In the genomic region with DNA sequence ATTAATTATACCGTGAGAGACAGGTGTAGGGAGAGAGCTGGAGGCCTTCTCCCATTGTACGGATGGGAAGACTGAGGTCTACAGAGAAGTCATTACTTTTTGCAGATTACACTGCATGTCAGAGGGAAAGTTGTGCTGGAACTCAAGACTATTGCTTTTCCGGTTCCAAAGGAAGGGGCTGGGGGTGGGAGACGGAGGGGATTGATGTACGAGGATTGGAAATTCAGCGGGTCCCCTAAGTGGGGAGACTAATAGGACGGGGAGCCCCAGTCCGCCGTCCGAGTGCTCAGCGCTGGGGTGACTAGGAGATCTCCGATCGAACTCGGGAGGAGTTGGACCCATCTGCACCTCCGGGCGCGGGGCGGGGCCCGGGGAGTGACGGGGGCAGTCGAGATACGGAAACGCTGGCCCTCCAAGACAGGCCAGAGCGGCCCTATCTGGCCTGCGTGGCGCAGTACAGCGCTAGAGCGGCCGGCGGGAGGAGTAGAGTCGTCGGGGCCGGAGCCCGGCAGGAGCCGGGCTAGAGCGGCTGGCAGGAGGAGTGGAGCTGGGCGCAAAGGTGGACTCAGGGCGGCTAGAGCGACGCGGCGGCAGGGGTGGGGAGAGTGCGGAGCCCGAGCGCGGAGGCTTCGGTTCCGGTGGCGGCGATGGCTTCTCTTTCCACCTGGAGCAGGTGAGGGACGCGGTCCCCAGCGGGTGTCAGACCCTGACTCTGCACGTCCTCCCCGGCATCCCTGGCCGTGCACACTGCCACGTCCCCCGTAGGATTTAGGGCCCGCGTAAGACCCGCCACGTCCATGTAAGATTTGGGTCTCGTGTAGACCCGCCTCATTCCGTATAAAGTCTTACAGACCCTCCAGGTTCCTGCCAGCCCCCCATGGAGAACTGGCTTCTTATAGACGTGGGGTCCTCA, we compare ENCODE assay signal across 1 cellular context.
TF ChIP-seq lines count a peak whose summit lies in the region.

No MANE protein-coding gene starts in this region.

TF ChIP-seq in HEK293, 187 proteins besides CTCF, POLR2A, EP300 and RAD21 (continued from another document):
- peak; percentile 73 for TF ChIP-seq ZBTB10 (tag by site-specific recombination; IDR thresholded peaks at IDR 0.05)
- no peak for TF ChIP-seq ZNF585B (tag by site-specific recombination; IDR thresholded peaks at IDR 0.05)
- no peak for TF ChIP-seq SALL2 (tag by site-specific recombination; IDR thresholded peaks at IDR 0.05; ENCODE audit: borderline replicate concordance)
- TF ChIP-seq KLF8 (tag by site-specific recombination; IDR thresholded peaks at IDR 0.05), result peak; percentile 100
- peak; percentile 4; the same call in 1 of the 2 replicates for TF ChIP-seq ZNF423 (tag by site-specific recombination; IDR thresholded peaks at IDR 0.05)
- peak; percentile 97 for TF ChIP-seq ZSCAN30 (tag by site-specific recombination; IDR thresholded peaks at IDR 0.05)
- TF ChIP-seq, protein P1, sequence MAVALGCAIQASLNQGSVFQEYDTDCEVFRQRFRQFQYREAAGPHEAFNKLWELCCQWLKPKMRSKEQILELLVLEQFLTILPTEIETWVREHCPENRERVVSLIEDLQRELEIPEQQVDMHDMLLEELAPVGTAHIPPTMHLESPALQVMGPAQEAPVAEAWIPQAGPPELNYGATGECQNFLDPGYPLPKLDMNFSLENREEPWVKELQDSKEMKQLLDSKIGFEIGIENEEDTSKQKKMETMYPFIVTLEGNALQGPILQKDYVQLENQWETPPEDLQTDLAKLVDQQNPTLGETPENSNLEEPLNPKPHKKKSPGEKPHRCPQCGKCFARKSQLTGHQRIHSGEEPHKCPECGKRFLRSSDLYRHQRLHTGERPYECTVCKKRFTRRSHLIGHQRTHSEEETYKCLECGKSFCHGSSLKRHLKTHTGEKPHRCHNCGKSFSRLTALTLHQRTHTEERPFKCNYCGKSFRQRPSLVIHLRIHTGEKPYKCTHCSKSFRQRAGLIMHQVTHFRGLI (tag by site-specific recombination; IDR thresholded peaks at IDR 0.05), result peak; percentile 30; the same call in 1 of the 2 replicates
- TF ChIP-seq ZNF660 (tag by site-specific recombination; IDR thresholded peaks at IDR 0.05), result peak; percentile 95
- TF ChIP-seq PRDM10 (tag by site-specific recombination; IDR thresholded peaks at IDR 0.05), result peak; percentile 74
- no peak; the same call in 1 of the 2 replicates for TF ChIP-seq REPIN1 (tag by site-specific recombination; IDR thresholded peaks at IDR 0.05; ENCODE audit: low read depth)
- TF ChIP-seq ZNF776 (tag by site-specific recombination; IDR thresholded peaks at IDR 0.05; ENCODE audit: borderline replicate concordance), result no peak
- peak; percentile 88 for TF ChIP-seq BCL11B (tag by site-specific recombination; IDR thresholded peaks at IDR 0.05; ENCODE audit: low read depth)
- TF ChIP-seq ZBTB7A (tag by site-specific recombination; IDR thresholded peaks at IDR 0.05; ENCODE audit: low read depth), result peak; percentile 79
- TF ChIP-seq ZNF175 (tag by site-specific recombination; IDR thresholded peaks at IDR 0.05), result no peak
- TF ChIP-seq ZNF266 (tag by site-specific recombination; IDR thresholded peaks at IDR 0.05; ENCODE audit: low read depth), result no peak
- TF ChIP-seq, protein P2, sequence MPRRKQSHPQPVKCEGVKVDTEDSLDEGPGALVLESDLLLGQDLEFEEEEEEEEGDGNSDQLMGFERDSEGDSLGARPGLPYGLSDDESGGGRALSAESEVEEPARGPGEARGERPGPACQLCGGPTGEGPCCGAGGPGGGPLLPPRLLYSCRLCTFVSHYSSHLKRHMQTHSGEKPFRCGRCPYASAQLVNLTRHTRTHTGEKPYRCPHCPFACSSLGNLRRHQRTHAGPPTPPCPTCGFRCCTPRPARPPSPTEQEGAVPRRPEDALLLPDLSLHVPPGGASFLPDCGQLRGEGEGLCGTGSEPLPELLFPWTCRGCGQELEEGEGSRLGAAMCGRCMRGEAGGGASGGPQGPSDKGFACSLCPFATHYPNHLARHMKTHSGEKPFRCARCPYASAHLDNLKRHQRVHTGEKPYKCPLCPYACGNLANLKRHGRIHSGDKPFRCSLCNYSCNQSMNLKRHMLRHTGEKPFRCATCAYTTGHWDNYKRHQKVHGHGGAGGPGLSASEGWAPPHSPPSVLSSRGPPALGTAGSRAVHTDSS (tag by site-specific recombination; IDR thresholded peaks at IDR 0.05), result no peak
- TF ChIP-seq ZNF792 (tag by site-specific recombination; IDR thresholded peaks at IDR 0.05), result peak; percentile 61; the same call in 1 of the 2 replicates
- TF ChIP-seq, protein P3, sequence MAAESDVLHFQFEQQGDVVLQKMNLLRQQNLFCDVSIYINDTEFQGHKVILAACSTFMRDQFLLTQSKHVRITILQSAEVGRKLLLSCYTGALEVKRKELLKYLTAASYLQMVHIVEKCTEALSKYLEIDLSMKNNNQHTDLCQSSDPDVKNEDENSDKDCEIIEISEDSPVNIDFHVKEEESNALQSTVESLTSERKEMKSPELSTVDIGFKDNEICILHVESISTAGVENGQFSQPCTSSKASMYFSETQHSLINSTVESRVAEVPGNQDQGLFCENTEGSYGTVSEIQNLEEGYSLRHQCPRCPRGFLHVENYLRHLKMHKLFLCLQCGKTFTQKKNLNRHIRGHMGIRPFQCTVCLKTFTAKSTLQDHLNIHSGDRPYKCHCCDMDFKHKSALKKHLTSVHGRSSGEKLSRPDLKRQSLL (tag by site-specific recombination; IDR thresholded peaks at IDR 0.05), result peak; percentile 95
- TF ChIP-seq GLI4 (tag by site-specific recombination; IDR thresholded peaks at IDR 0.05), result no peak; the same call in 1 of the 2 replicates
- no peak for TF ChIP-seq IKZF3 (tag by site-specific recombination; IDR thresholded peaks at IDR 0.05)
- TF ChIP-seq ZNF202 (tag by site-specific recombination; IDR thresholded peaks at IDR 0.05; ENCODE audit: borderline replicate concordance), result no peak
- TF ChIP-seq, protein P4, sequence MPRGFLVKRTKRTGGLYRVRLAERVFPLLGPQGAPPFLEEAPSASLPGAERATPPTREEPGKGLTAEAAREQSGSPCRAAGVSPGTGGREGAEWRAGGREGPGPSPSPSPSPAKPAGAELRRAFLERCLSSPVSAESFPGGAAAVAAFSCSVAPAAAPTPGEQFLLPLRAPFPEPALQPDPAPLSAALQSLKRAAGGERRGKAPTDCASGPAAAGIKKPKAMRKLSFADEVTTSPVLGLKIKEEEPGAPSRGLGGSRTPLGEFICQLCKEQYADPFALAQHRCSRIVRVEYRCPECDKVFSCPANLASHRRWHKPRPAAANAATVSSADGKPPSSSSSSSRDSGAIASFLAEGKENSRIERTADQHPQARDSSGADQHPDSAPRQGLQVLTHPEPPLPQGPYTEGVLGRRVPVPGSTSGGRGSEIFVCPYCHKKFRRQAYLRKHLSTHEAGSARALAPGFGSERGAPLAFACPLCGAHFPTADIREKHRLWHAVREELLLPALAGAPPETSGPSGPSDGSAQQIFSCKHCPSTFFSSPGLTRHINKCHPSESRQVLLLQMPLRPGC (tag by site-specific recombination; IDR thresholded peaks at IDR 0.05), result peak; percentile 91
- TF ChIP-seq, protein P5, sequence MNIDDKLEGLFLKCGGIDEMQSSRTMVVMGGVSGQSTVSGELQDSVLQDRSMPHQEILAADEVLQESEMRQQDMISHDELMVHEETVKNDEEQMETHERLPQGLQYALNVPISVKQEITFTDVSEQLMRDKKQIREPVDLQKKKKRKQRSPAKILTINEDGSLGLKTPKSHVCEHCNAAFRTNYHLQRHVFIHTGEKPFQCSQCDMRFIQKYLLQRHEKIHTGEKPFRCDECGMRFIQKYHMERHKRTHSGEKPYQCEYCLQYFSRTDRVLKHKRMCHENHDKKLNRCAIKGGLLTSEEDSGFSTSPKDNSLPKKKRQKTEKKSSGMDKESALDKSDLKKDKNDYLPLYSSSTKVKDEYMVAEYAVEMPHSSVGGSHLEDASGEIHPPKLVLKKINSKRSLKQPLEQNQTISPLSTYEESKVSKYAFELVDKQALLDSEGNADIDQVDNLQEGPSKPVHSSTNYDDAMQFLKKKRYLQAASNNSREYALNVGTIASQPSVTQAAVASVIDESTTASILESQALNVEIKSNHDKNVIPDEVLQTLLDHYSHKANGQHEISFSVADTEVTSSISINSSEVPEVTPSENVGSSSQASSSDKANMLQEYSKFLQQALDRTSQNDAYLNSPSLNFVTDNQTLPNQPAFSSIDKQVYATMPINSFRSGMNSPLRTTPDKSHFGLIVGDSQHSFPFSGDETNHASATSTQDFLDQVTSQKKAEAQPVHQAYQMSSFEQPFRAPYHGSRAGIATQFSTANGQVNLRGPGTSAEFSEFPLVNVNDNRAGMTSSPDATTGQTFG (tag by site-specific recombination; IDR thresholded peaks at IDR 0.05; ENCODE audit: borderline replicate concordance), result peak; percentile 98
- TF ChIP-seq MYNN (tag by site-specific recombination; IDR thresholded peaks at IDR 0.05; ENCODE audit: borderline replicate concordance), result no peak
- TF ChIP-seq ZNF398 (tag by site-specific recombination; IDR thresholded peaks at IDR 0.05), result peak; percentile 68
- peak; percentile 92 for TF ChIP-seq ZNF24 (tag by site-specific recombination; IDR thresholded peaks at IDR 0.05)
